ENCODE assay signal across 9 cellular contexts in the genomic region with DNA sequence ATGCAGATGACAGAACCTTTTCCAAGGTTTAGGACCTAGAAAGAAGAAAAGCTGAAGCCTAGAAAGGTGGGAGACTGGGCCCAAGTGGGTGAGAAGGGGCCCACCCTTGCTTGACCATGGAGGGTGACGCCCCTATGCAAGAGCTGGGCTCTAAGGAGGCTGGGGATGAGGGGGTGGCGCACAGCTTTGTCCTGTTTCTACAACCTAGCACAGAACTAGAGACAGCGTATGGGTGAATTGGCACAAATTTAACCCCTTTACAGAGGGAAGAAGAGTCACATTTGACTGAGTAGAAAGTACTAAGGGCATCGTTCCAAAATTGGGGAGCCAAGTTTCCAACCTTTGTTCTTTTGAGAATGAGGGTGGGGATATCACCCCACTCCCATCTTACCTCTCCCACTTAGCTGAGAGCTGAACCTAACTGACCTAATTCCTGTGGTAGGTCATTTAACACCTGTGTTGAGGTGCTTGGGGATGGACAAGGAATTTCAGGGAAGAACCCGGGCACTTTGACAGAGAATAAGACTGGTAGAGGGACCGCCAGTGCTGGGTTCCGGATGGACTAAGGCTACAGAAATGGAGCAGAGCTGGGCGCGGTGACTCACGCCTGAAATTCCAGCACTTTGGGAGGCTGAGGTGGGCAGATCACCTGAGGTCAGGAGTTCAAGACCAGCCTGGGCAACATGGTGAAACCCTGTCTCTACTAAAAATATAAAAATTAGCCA. TPM values are rescaled to one million over a fixed set of nuclear protein-coding genes. Genes with fewer than 3 reads are reported as not detected.
A peak's percentile ranks its signal among the peaks of the same experiment; 100 is the strongest.
DNase-seq lines count a peak whose midpoint lies in the region; ATAC-seq and TF ChIP-seq lines count a peak whose summit lies in the region.
"Had no signal": no experiment of that assay in that cellular context is flagged by ENCODE, and none has a peak within 500 bp of the region (broad histone marks: within the 10 kb centered on the region; RNA-seq: fewer than 3 reads in every experiment).

No MANE protein-coding gene starts in this region.

- H3K4me3 Mint-ChIP-seq in CD8-positive, alpha-beta T cell, result no peak overlapping the region
- H3K4me3 Mint-ChIP-seq in T-helper 17 cell, result peak overlapping the region; percentile 95

- TF ChIP-seq CTCF in CD8-positive, alpha-beta T cell (IDR thresholded peaks at IDR 0.05), result no peak
- no peak for TF ChIP-seq CTCF in sigmoid colon (IDR thresholded peaks at IDR 0.05)

- no peaks in the 10 kb centered on the region for H3K27me3 ChIP-seq in CD8-positive, alpha-beta T cell (ENCODE audit: insufficient read depth, low read length)
- H3K27me3 ChIP-seq in esophagus (ENCODE audit: control insufficient read depth in 1 of 2, insufficient read depth in 2 of 2, low read length in 2 of 2), result no peaks in the 10 kb centered on the region
- no peaks in the 10 kb centered on the region for H3K27me3 ChIP-seq in sigmoid colon

- peak overlapping the region; percentile 49 for H3K27ac Mint-ChIP-seq in CD8-positive, alpha-beta T cell
- peak overlapping the region; percentile 100 for H3K27ac Mint-ChIP-seq in T-helper 17 cell

- peaks cover 45% of the 10 kb centered on the region for H3K4me1 Mint-ChIP-seq in CD8-positive, alpha-beta T cell (ENCODE audit: low read depth)
- peaks cover 48% of the 10 kb centered on the region for H3K4me1 Mint-ChIP-seq in T-helper 17 cell

- CTCF ChIA-PET in CD8-positive, alpha-beta T cell (lab: Charles Lee), result interaction anchor here (0.7 to 9.7 kb wide), 2 partner anchors 16 to 169 kb away, joined by 3 to 88 read pairs; no protein-coding TSS in a partner anchor

- no peaks in the 10 kb centered on the region for H3K9me3 ChIP-seq in CD8-positive, alpha-beta T cell (ENCODE audit: low read length)
- peaks cover 5% of the 10 kb centered on the region for H3K9me3 ChIP-seq in T-helper 17 cell (ENCODE audit: control insufficient read depth, low read length, poor library complexity, severe bottlenecking)
- no peaks in the 10 kb centered on the region for H3K9me3 ChIP-seq in esophagus (ENCODE audit: control insufficient read depth in 2 of 2, insufficient read depth in 1 of 2, low read depth in 1 of 2, low read length in 1 of 2)
- no peaks in the 10 kb centered on the region for H3K9me3 ChIP-seq in sigmoid colon

- POLR2A ChIA-PET in CD8-positive, alpha-beta T cell (lab: Charles Lee), result interaction anchor here (1.2 to 2.0 kb wide), 3 partner anchors 31 to 107 kb away, joined by 4 to 6 read pairs (median 5); a partner anchor contains a TSS

- no peaks in the 10 kb centered on the region for H3K27me3 Mint-ChIP-seq in CD8-positive, alpha-beta T cell (ENCODE audit: low read depth)
- no peaks in the 10 kb centered on the region for H3K27me3 Mint-ChIP-seq in T-helper 17 cell

- H3K4me3 ChIP-seq in CD8-positive, alpha-beta T cell (ENCODE audit: low read depth, low read length), result no peak overlapping the region
- H3K4me3 ChIP-seq in esophagus (ENCODE audit: low read depth in 1 of 2, low read length in 2 of 2), result no peak overlapping the region
- no peak overlapping the region for H3K4me3 ChIP-seq in sigmoid colon

- H3K9me3 Mint-ChIP-seq in CD8-positive, alpha-beta T cell, result no peaks in the 10 kb centered on the region

- no peak overlapping the region for H3K27ac ChIP-seq in CD8-positive, alpha-beta T cell (ENCODE audit: low read depth, low read length)
- peak overlapping the region; percentile 50 to 87 for H3K27ac ChIP-seq in esophagus (ENCODE audit: low read depth in 2 of 2, low read length in 1 of 2)
- peak overlapping the region; percentile 72 to 100 (median 98) for H3K27ac ChIP-seq in sigmoid colon

- peaks cover 37% of the 10 kb centered on the region for H3K36me3 ChIP-seq in CD8-positive, alpha-beta T cell (ENCODE audit: insufficient read depth, low read length)
- H3K36me3 ChIP-seq in esophagus (ENCODE audit: control insufficient read depth in 2 of 2, insufficient read depth in 2 of 2, low read length in 1 of 2), result peaks cover 10 to 28% of the 10 kb centered on the region in 2 donors
- peaks cover 29 to 61% (median 38%) of the 10 kb centered on the region in 4 donors for H3K36me3 ChIP-seq in sigmoid colon

- ATAC-seq in CD8-positive, alpha-beta T cell, result no peak
- ATAC-seq in T-helper 17 cell (peak; percentile 6), sciatic nerve (no peak), GM18907 (IDR thresholded peaks at IDR 0.05; ENCODE audit: unreplicated experiment) (no peak)

- TF ChIP-seq POLR2A in sigmoid colon (IDR thresholded peaks at IDR 0.05), result no peak

- WGBS in esophagus, 2 donors, result 83 to 84% methylated on average over 10 of the region's 10 CpGs
- WGBS in sigmoid colon, 2 donors, result 88 to 91% methylated on average over 10 of the region's 10 CpGs

- no peak for DNase-seq in CD8-positive, alpha-beta T cell
- DNase-seq in T-helper 17 cell (no peak), sigmoid colon (no peak), NCI-H1105 (lab: John Stamatoyannopoulos, UW) (no peak), dedifferentiated amniotic fluid mesenchymal stem cell (ENCODE audit: extremely low spot score) (no peak), sciatic nerve (ENCODE audit: low spot score) (no peak)
- DNase-seq: NCI-H1417 had no signal

- intact Hi-C loops in CD8-positive, alpha-beta T cell (cut with DNase I, micrococcal nuclease), result no loop called here
- intact Hi-C loops in sigmoid colon (cut with DNase I), result no loop called here
- intact Hi-C loops in sciatic nerve (cut with DNase I), result no loop called here

- H3K4me1 ChIP-seq in CD8-positive, alpha-beta T cell (ENCODE audit: insufficient read depth, low read length), result peaks cover 37% of the 10 kb centered on the region
- H3K4me1 ChIP-seq in esophagus (ENCODE audit: control insufficient read depth in 2 of 2, insufficient read depth in 2 of 2, low read length in 1 of 2) (peaks cover 2 to 9% of the 10 kb centered on the region in 2 donors), sigmoid colon (peaks cover 0 to 53% (median 39%) of the 10 kb centered on the region in 4 donors)

- no peak for TF ChIP-seq EP300 in sigmoid colon (IDR thresholded peaks at IDR 0.05)

- peaks cover 51% of the 10 kb centered on the region for H3K36me3 Mint-ChIP-seq in CD8-positive, alpha-beta T cell
- H3K36me3 Mint-ChIP-seq in T-helper 17 cell (ENCODE audit: low read depth), result peaks cover under 1% of the 10 kb centered on the region

RNA-seq across cellular contexts. Expression of a gene that starts 5.3 kb away (rescaled TPM):
- 1,000 to 10,000 TPM; 1,097 to 1,133 TPM for total RNA-seq in CD8-positive, alpha-beta T cell
- total RNA-seq in T-helper 17 cell (1,000 to 10,000 TPM; 1,744 to 1,805 TPM), sigmoid colon (100 to 1,000 TPM; 258 to 340 (median 289) TPM), sciatic nerve (177 TPM)
- polyA plus RNA-seq in esophagus (100 to 1,000 TPM; 121 to 206 TPM), sigmoid colon (100 to 1,000 TPM in 2 of 3 donors, 10 to 100 TPM in 1; 95.5 to 188 (median 158) TPM)
